In genomic region chr19:36489139-36489919, GRCh38 we compare ENCODE assay signal across 8 cellular contexts. TPM values are rescaled to one million over a fixed set of nuclear protein-coding genes. Genes with fewer than 3 reads are reported as not detected.
DNase-seq lines count a peak whose midpoint lies in the region; ATAC-seq and TF ChIP-seq lines count a peak whose summit lies in the region.

ZNF566 (minus strand) TSS chr19:36489561; CDS start chr19:36476557, 13,004 bp downstream.

- peaks cover 0 to 6% (median 0%) of the 10 kb centered on the region in 11 experiments; a peak in 2 of 22 replicates for H4K20me1 ChIP-seq in BLaER1 treated with 17β-estradiol and CSF1 and Interleukin-3, amounts not matched to agents 10 nM and 100 nM

- peak; percentile 99 for DNase-seq in NCI-H69 (lab: John Stamatoyannopoulos, UW)
- DNase-seq in activated CD4-positive, alpha-beta T cell treated with anti-CD3 and anti-CD28 coated beads, Interleukin-2, amount 50 U/mL, for 4 hours, result peak; percentile 92 to 93
- peak; percentile 98 for DNase-seq in dermis blood vessel endothelial cell
- DNase-seq in left lung, result peak; percentile 91 to 93
- DNase-seq in stimulated activated CD4-positive, alpha-beta T cell treated with anti-CD3 and anti-CD28 coated beads, Interleukin-2, amount 100 ng/mL, for 4 hours (ENCODE audit: low read depth), result peak; percentile 94

- intact Hi-C loops in left lung (cut with DNase I), result no loop called here

- peaks cover 22 to 53% (median 40%) of the 10 kb centered on the region in 10 experiments for H3K4me1 ChIP-seq in BLaER1 treated with 17β-estradiol and CSF1 and Interleukin-3, amounts not matched to agents 10 nM and 100 nM
- H3K4me1 ChIP-seq in left lung, result peaks cover 3 to 17% of the 10 kb centered on the region in 2 donors

- H3K9ac ChIP-seq in BLaER1 treated with 17β-estradiol and CSF1 and Interleukin-3, amounts not matched to agents 10 nM and 100 nM, result peak within 1 kb of the TSS; percentile 85 to 98 (median 95)

- peaks cover 22 to 42% (median 30%) of the 10 kb centered on the region in 11 experiments for H3K9me3 ChIP-seq in BLaER1 treated with 17β-estradiol and CSF1 and Interleukin-3, amounts not matched to agents 10 nM and 100 nM (replicated peaks in 1 of 11)
- H3K9me3 ChIP-seq in left lung, result peaks cover 0 to 36% of the 10 kb centered on the region in 2 donors

- H3K27me3 ChIP-seq in BLaER1 treated with 17β-estradiol and CSF1 and Interleukin-3, amounts not matched to agents 10 nM and 100 nM, result no peaks in the 10 kb centered on the region
- H3K27me3 ChIP-seq in left lung, result no peaks in the 10 kb centered on the region

- peak within 1 kb of the TSS; percentile 66 to 85 (median 76) for H3K4me3 ChIP-seq in BLaER1 treated with 17β-estradiol and CSF1 and Interleukin-3, amounts not matched to agents 10 nM and 100 nM
- H3K4me3 ChIP-seq in left lung, result peak within 1 kb of the TSS; percentile 64 to 71

- H3K36me3 ChIP-seq in BLaER1 treated with 17β-estradiol and CSF1 and Interleukin-3, amounts not matched to agents 10 nM and 100 nM, result peaks cover 9 to 31% (median 27%) of the 10 kb centered on the region in 11 experiments
- peaks cover 0 to 10% of the 10 kb centered on the region in 2 donors for H3K36me3 ChIP-seq in left lung

- peak within 1 kb of the TSS; percentile 89 to 99 (median 94) for H3K27ac ChIP-seq in BLaER1 treated with 17β-estradiol and CSF1 and Interleukin-3, amounts not matched to agents 10 nM and 100 nM
- peak within 1 kb of the TSS; percentile 88 to 95 for H3K27ac ChIP-seq in left lung

- ATAC-seq in GM19328 (IDR thresholded peaks at IDR 0.05; ENCODE audit: unreplicated experiment) (peak; percentile 85), HG03469 (IDR thresholded peaks at IDR 0.05; ENCODE audit: unreplicated experiment) (peak; percentile 68), left lung (peak; percentile 97)

- H3K4me2 ChIP-seq in BLaER1 treated with 17β-estradiol and CSF1 and Interleukin-3, amounts not matched to agents 10 nM and 100 nM, result peak within 1 kb of the TSS; percentile 87 to 93 (median 90)

- no peak for TF ChIP-seq CTCF in left lung (IDR thresholded peaks at IDR 0.05)

RNA-seq across cellular contexts. Expression of gene ZNF566, which starts in this region (rescaled TPM):
- 9.4 and 12.6 TPM in 2 replicates for total RNA-seq in dermis blood vessel endothelial cell
- 10 to 100 TPM in 1 of 2 donors, 1 to 10 TPM in 1; 8.8 to 12.0 TPM for total RNA-seq in left lung

Comparison
In these comparisons a context has a peak if more than half of its experiments do, and no peak if none do; other contexts are left out.
1. Peak in every context shown above with its lines: DNase-seq, ATAC-seq, H3K4me3 ChIP-seq and H3K27ac ChIP-seq.